16 cellular contexts compared by ENCODE assay signal in the genomic region with DNA sequence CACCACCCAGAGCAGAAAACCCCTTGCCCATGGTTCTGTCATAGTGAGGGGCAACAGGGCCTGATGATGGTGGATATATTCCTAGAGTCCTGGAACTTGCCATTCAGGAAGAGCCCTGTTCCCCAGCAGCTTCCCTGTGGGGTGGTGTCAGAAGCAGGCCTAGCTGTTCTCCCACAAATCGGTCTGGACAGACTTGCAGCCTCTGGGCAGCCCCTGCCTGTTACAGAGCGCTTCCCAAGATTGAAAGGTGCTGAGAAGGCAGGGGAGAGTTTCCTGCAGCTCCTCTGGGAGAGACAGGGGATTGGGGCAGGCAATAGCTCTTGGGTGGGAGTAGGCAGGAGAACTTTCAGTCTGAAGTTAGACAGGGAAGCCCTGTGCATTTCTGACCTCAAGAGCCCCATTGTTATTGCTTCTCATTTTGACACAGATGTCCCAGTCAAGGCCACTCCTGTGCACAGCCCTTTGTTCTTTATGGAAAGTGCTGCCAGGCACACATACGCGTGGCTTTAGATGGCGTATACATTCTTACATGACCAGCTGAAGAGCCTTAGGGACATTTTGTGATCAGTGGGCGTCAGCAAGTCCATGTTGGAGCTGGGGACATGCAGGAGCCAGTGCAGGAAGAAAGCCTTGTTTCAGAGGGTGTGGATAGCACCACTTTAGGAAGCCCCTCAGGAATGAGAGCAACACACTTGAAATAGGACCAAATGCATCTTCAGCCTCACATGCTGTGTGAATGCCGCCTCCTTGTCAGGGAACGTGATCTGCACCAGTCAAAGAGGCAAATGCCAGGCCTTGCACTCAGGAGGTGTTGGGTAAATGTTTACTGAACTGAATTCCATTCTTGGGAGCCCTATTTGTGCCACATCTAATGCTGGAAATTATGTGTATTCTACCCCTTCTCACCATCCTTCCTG.
A peak's percentile ranks its signal among the peaks of the same experiment; 100 is the strongest.
DNase-seq lines count a peak whose midpoint lies in the region; ATAC-seq, FAIRE-seq and TF ChIP-seq lines count a peak whose summit lies in the region.
"Had no signal": no experiment of that assay in that cellular context is flagged by ENCODE, and none has a peak within 500 bp of the region (broad histone marks: within the 10 kb centered on the region; RNA-seq: fewer than 3 reads in every experiment).

No MANE protein-coding gene starts in this region.

- no peak for FAIRE-seq in HTR-8/SVneo (lab: Jason Lieb, UNC)
- FAIRE-seq: RCC 7860 had no signal

- WGBS in endodermal cell (ENCODE audit: insufficient coverage in 1 of 2, insufficient read length in 1 of 2), 2 experiments: 91 to 95% methylated on average over 5 to 8 of the region's 8 CpGs

- H3K4me3 Mint-ChIP-seq in endodermal cell: no peak overlapping the region
- H3K4me3 Mint-ChIP-seq: activated CD4-positive, alpha-beta T cell treated with anti-CD3 and anti-CD28 coated beads, Interleukin-2, amount 10 ng/mL, durations not matched to agents 7 days and 5 days; activated naive CD8-positive, alpha-beta T cell; neural crest cell had no signal

- H3K27ac ChIP-seq in endodermal cell (ENCODE audit: low read depth, low read length): peak overlapping the region; percentile 51
- H3K27ac ChIP-seq in temporal lobe (ENCODE audit: low read depth, low read length): peak overlapping the region; percentile 92
- H3K27ac ChIP-seq: right lobe of liver had no signal

- H3K27me3 ChIP-seq in endodermal cell (ENCODE audit: control insufficient read depth, insufficient read depth, low read length, poor library complexity, severe bottlenecking): no peaks in the 10 kb centered on the region
- H3K27me3 ChIP-seq: right lobe of liver had no signal

- no peaks in the 10 kb centered on the region for H3K9me3 Mint-ChIP-seq in endodermal cell
- H3K9me3 Mint-ChIP-seq: activated CD4-positive, alpha-beta T cell treated with anti-CD3 and anti-CD28 coated beads, Interleukin-2, amount 10 ng/mL, durations not matched to agents 7 days and 5 days; neural crest cell had no signal

- no peak overlapping the region for H3K9ac ChIP-seq in endodermal cell (ENCODE audit: extremely low read depth, low read length, poor library complexity, severe bottlenecking)

- H3K4me3 ChIP-seq in endodermal cell (ENCODE audit: low read length): no peak overlapping the region
- H3K4me3 ChIP-seq: lung, right lobe of liver had no signal

- DNase-seq in NCI-H69 (lab: John Stamatoyannopoulos, UW) (peak; percentile 12), endodermal cell (no peak), mesenteric fat pad (ENCODE audit: low spot score) (peak; percentile 41), NCI-H2081 treated with DMSO at 0.1 percent for 48 hours (lab: John Stamatoyannopoulos, UW) (no peak), HTR-8/SVneo (ENCODE audit: insufficient read length, low spot score) (no peak)
- DNase-seq: activated CD4-positive, alpha-beta T cell treated with anti-CD3 and anti-CD28 coated beads, Interleukin-2, amount 10 ng/mL, durations not matched to agents 7 days and 5 days; DMS153; NCI-H187; right lobe of liver; stimulated activated CD4-positive, alpha-beta T cell treated with anti-CD3 and anti-CD28 coated beads, Interleukin-2, amount 100 ng/mL, for 24 hours had no signal

- no peak for TF ChIP-seq CTCF in endodermal cell (conservative IDR thresholded peaks at IDR 0.05)

- H3K9me3 ChIP-seq in endodermal cell (ENCODE audit: control insufficient read depth, low read length): no peaks in the 10 kb centered on the region
- H3K9me3 ChIP-seq: right lobe of liver had no signal

- H3K4me1 ChIP-seq in endodermal cell (ENCODE audit: control insufficient read depth, insufficient read depth, low read length): no peaks in the 10 kb centered on the region

- no peaks in the 10 kb centered on the region for H3K36me3 ChIP-seq in endodermal cell (ENCODE audit: control insufficient read depth, insufficient read depth, low read length)
- H3K36me3 ChIP-seq: right lobe of liver had no signal

- peak overlapping the region; percentile 36 for H3K27ac Mint-ChIP-seq in endodermal cell
- H3K27ac Mint-ChIP-seq: activated CD4-positive, alpha-beta T cell treated with anti-CD3 and anti-CD28 coated beads, Interleukin-2, amount 10 ng/mL, durations not matched to agents 7 days and 5 days; activated naive CD8-positive, alpha-beta T cell had no signal

- no peaks in the 10 kb centered on the region for H3K27me3 Mint-ChIP-seq in endodermal cell (ENCODE audit: insufficient read depth)

- no peaks in the 10 kb centered on the region for H3K4me1 Mint-ChIP-seq in endodermal cell

- ATAC-seq in HG03378 (IDR thresholded peaks at IDR 0.05; ENCODE audit: unreplicated experiment): no peak

- H3K36me3 Mint-ChIP-seq in endodermal cell (ENCODE audit: low read depth): no peaks in the 10 kb centered on the region
- H3K36me3 Mint-ChIP-seq: activated naive CD8-positive, alpha-beta T cell had no signal

Comparison
In these comparisons a context has a peak if more than half of its experiments do, and no peak if none do; other contexts are left out.
1. DNase-seq: peak in NCI-H69 (single experiment) and mesenteric fat pad (single experiment); none in endodermal cell (single experiment), NCI-H2081 treated with DMSO at 0.1 percent for 48 hours (single experiment) and HTR-8/SVneo (single experiment).